In the genomic region with DNA sequence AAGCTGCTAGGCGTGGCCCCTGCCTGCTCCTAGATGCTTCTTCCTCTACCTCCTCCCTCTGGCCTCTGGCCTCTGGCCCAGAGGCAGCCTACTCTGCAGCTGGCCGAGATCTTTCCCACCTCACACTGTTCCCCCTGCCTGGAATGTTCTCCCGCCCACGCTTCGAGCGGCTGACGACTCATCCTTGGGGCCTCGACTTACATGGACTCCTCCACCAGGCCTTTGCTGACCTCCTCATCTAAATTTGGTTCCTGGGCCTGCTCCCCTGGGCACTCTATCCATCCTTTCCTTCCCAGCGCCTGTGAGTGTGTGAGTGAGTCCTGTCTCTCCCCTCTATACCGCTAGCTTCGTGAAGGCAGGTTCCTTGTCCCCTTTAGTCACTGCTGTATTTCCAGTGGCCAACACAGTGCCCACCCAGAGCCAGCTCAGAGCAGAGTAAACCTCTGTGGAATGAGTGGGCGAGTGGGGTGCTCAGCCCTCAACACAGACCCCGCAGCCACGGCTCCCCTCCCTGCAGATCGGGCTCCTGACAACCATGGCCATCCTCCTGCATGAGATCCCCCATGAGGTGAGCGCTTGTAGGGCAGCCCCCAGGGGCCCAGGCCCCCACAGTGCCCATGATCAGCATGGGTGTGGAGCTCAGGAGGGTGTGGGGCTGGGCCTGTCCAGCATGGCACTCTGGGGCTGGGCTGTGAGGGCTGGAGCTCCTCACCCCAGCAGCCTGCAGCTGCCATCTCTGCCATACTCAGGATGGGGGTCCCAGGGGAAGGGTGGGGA, we compare ENCODE assay signal across 12 cellular contexts. TPM values are rescaled to one million over a fixed set of nuclear protein-coding genes. Genes with fewer than 3 reads are reported as not detected.
A peak's percentile ranks its signal among the peaks of the same experiment; 100 is the strongest.
DNase-seq lines count a peak whose midpoint lies in the region; ATAC-seq and TF ChIP-seq lines count a peak whose summit lies in the region.
"Had no signal": no experiment of that assay in that cellular context is flagged by ENCODE, and none has a peak within 500 bp of the region (broad histone marks: within the 10 kb centered on the region; RNA-seq: fewer than 3 reads in every experiment).

No MANE protein-coding gene starts in this region.

- H3K27ac ChIP-seq in CD4-positive, alpha-beta memory T cell (ENCODE audit: low read depth, low read length) = no peak overlapping the region
- peak overlapping the region; percentile 87 for H3K27ac ChIP-seq in RWPE2 (ENCODE audit: poor library complexity, severe bottlenecking)
- peak overlapping the region; percentile 83 for H3K27ac ChIP-seq in fibroblast of lung (ENCODE audit: insufficient read depth, low read length)
- H3K27ac ChIP-seq in rectal smooth muscle tissue (ENCODE audit: low read depth, low read length) = peak overlapping the region; percentile 28
- H3K27ac ChIP-seq: hepatocyte, KMS-11 had no signal

- H3K4me1 ChIP-seq in CD4-positive, alpha-beta memory T cell (ENCODE audit: insufficient read depth, low read length) = peaks cover 9% of the 10 kb centered on the region
- H3K4me1 ChIP-seq in RWPE2 (ENCODE audit: insufficient read depth, poor library complexity, severe bottlenecking) = peaks cover 9% of the 10 kb centered on the region
- peaks cover 49% of the 10 kb centered on the region for H3K4me1 ChIP-seq in fibroblast of lung (ENCODE audit: control insufficient read depth, extremely low read depth, insufficient read depth, low read length)
- peaks cover 22% of the 10 kb centered on the region for H3K4me1 ChIP-seq in rectal smooth muscle tissue (ENCODE audit: control insufficient read depth, insufficient read depth, low read length)

- peak overlapping the region in 5 of 7 donors; percentile 31 to 89 (median 78) for H3K27ac Mint-ChIP-seq in CD4-positive, alpha-beta memory T cell
- H3K27ac Mint-ChIP-seq: activated naive CD8-positive, alpha-beta T cell had no signal

- H4K20me1 ChIP-seq in fibroblast of lung (ENCODE audit: control insufficient read depth, extremely low read depth, insufficient read depth, low read length) = no peaks in the 10 kb centered on the region

- peaks cover 24% of the 10 kb centered on the region for H3K36me3 ChIP-seq in CD4-positive, alpha-beta memory T cell (ENCODE audit: insufficient read depth, low read length)
- H3K36me3 ChIP-seq in RWPE2 (ENCODE audit: low read depth) = peaks cover 63% of the 10 kb centered on the region
- H3K36me3 ChIP-seq in fibroblast of lung (ENCODE audit: control insufficient read depth, insufficient read depth, low read length) = peaks cover 52% of the 10 kb centered on the region
- H3K36me3 ChIP-seq in rectal smooth muscle tissue (ENCODE audit: control insufficient read depth, insufficient read depth, low read length) = peaks cover 21% of the 10 kb centered on the region

- TF ChIP-seq CTCF in RWPE2 (IDR thresholded peaks at IDR 0.05; ENCODE audit: poor library complexity, severe bottlenecking) = no peak
- TF ChIP-seq CTCF in fibroblast of lung (conservative IDR thresholded peaks at IDR 0.05 in 1 of 2, IDR thresholded peaks at IDR 0.05 in 1 of 2; ENCODE audit: low read depth in 1 of 2, low read length in 2 of 2) = no peak

- intact Hi-C loops in CD4-positive, alpha-beta memory T cell (cut with micrococcal nuclease) = no loop called here

- peak overlapping the region; percentile 40 for H3K9ac ChIP-seq in fibroblast of lung (ENCODE audit: insufficient read depth, low read length)
- H3K9ac ChIP-seq in rectal smooth muscle tissue (ENCODE audit: low read length) = no peak overlapping the region
- H3K9ac ChIP-seq: KMS-11 had no signal

- H3K4me1 Mint-ChIP-seq in CD4-positive, alpha-beta memory T cell = peaks cover 3 to 9% (median 6%) of the 10 kb centered on the region in 4 donors

- no peak for DNase-seq in CD4-positive, alpha-beta memory T cell
- DNase-seq in RWPE2 (ENCODE audit: low spot score) = no peak
- peak; percentile 83 to 84 for DNase-seq in fibroblast of lung (ENCODE audit: low read depth in 2 of 2)
- no peak for DNase-seq in GDM1 (lab: John Stamatoyannopoulos, UW)
- no peak for DNase-seq in NCI-H2196 treated with DMSO at 0.1 percent for 48 hours (lab: John Stamatoyannopoulos, UW; ENCODE audit: unreplicated experiment)

- CTCF ChIA-PET in CD4-positive, alpha-beta memory T cell (lab: Charles Lee; ENCODE audit: partially characterized antibody) = interaction anchor here (0.9 kb wide), 1 partner anchor 40 kb away, joined by 5 read pairs; no protein-coding TSS in a partner anchor

- no peak overlapping the region for H3K4me3 ChIP-seq in CD4-positive, alpha-beta memory T cell (ENCODE audit: low read length in 2 of 2)
- H3K4me3 ChIP-seq in RWPE2 (ENCODE audit: severe bottlenecking) (no peak overlapping the region), fibroblast of lung (replicated peaks in 1 of 4; ENCODE audit: control extremely low read depth in 1 of 4, insufficient read depth in 1 of 4, low read depth in 3 of 4, low read length in 4 of 4) (no peak overlapping the region), rectal smooth muscle tissue (ENCODE audit: low read length) (no peak overlapping the region)
- H3K4me3 ChIP-seq: hepatocyte had no signal

- no peak for ATAC-seq in RWPE2 (ENCODE audit: low read depth)
- no peak for ATAC-seq in HG02588 (IDR thresholded peaks at IDR 0.05; ENCODE audit: unreplicated experiment)
- ATAC-seq in GM18502 (IDR thresholded peaks at IDR 0.05; ENCODE audit: poor library complexity, unreplicated experiment) = no peak

- no peaks in the 10 kb centered on the region for H3K9me3 ChIP-seq in CD4-positive, alpha-beta memory T cell (ENCODE audit: control insufficient read depth in 1 of 2, low read length in 2 of 2)
- H3K9me3 ChIP-seq in RWPE2 (ENCODE audit: severe bottlenecking) (no peaks in the 10 kb centered on the region), fibroblast of lung (ENCODE audit: control insufficient read depth, insufficient read depth, low read depth, low read length) (no peaks in the 10 kb centered on the region)

- peak overlapping the region; percentile 7 for H3K4me2 ChIP-seq in fibroblast of lung (ENCODE audit: extremely low read depth, insufficient read depth, low read length)
- H3K4me2 ChIP-seq: hepatocyte, KMS-11 had no signal

- no peaks in the 10 kb centered on the region for H3K27me3 Mint-ChIP-seq in CD4-positive, alpha-beta memory T cell
- H3K27me3 Mint-ChIP-seq: activated naive CD8-positive, alpha-beta T cell had no signal

- H3K4me3 Mint-ChIP-seq in CD4-positive, alpha-beta memory T cell = peak overlapping the region in 1 of 8 donors; percentile 39
- H3K4me3 Mint-ChIP-seq: activated naive CD8-positive, alpha-beta T cell had no signal

- POLR2A ChIA-PET in CD4-positive, alpha-beta memory T cell (lab: Charles Lee; ENCODE audit: partially characterized antibody) = interaction anchor here (8.4 to 8.6 kb wide), 2 partner anchors 11 to 41 kb away, joined by 72 to 75 read pairs; partner anchors contain the start of gene PSMC3

- no peaks in the 10 kb centered on the region for H3K9me3 Mint-ChIP-seq in CD4-positive, alpha-beta memory T cell

- H3K27me3 ChIP-seq in CD4-positive, alpha-beta memory T cell (ENCODE audit: insufficient read depth, low read length) = no peaks in the 10 kb centered on the region
- no peaks in the 10 kb centered on the region for H3K27me3 ChIP-seq in RWPE2 (ENCODE audit: insufficient read depth, poor library complexity, severe bottlenecking)
- H3K27me3 ChIP-seq in fibroblast of lung (ENCODE audit: control insufficient read depth, insufficient read depth, low read length) = no peaks in the 10 kb centered on the region
- H3K27me3 ChIP-seq in rectal smooth muscle tissue (ENCODE audit: control insufficient read depth, insufficient read depth, low read length) = no peaks in the 10 kb centered on the region
- H3K27me3 ChIP-seq: hepatocyte had no signal

- no peak overlapping the region for H2AFZ ChIP-seq in fibroblast of lung (ENCODE audit: low read length)
- H2AFZ ChIP-seq: hepatocyte had no signal

- H3K79me2 ChIP-seq in fibroblast of lung (ENCODE audit: control insufficient read depth, insufficient read depth, low read length) = peaks cover 38% of the 10 kb centered on the region

- H3K36me3 Mint-ChIP-seq in CD4-positive, alpha-beta memory T cell = peaks cover 13 to 35% of the 10 kb centered on the region in 2 donors

RNA-seq across cellular contexts. Expression of gene SLC39A13, which starts 5.7 kb away (rescaled TPM):
- total RNA-seq in CD4-positive, alpha-beta memory T cell = 10 to 100 TPM; 63.6 to 68.3 TPM
- polyA plus RNA-seq in CD4-positive, alpha-beta memory T cell = 10 to 100 TPM; 22.3 to 33.6 TPM
- total RNA-seq in fibroblast of lung = 46.0 and 62.9 TPM in 2 replicates
- polyA plus RNA-seq in fibroblast of lung = 52.2 and 88.7 TPM in 2 replicates
- polyA plus RNA-seq in fibroblast of lung (2012) = 84.9 and 110 TPM in 2 replicates
- 59.6 and 124 TPM in 2 replicates for polyA minus RNA-seq in fibroblast of lung (ENCODE audit: low replicate concordance)

RNA-seq across cellular contexts. Expression of gene PSMC3, which starts 12.1 kb away (rescaled TPM):
- total RNA-seq in CD4-positive, alpha-beta memory T cell = 10 to 100 TPM; 53.9 to 59.6 TPM
- 100 to 1,000 TPM; 114 to 152 TPM for polyA plus RNA-seq in CD4-positive, alpha-beta memory T cell
- total RNA-seq in fibroblast of lung = 107 and 155 TPM in 2 replicates
- 294 and 353 TPM in 2 replicates for polyA plus RNA-seq in fibroblast of lung
- 291 and 347 TPM in 2 replicates for polyA plus RNA-seq in fibroblast of lung (2012)
- polyA minus RNA-seq in fibroblast of lung (ENCODE audit: low replicate concordance) = 87.6 and 137 TPM in 2 replicates

RNA-seq across cellular contexts. Expression of gene RAPSN, which starts 34.8 kb away (rescaled TPM):
- total RNA-seq in CD4-positive, alpha-beta memory T cell = 1 to 10 TPM in 1 of 2 experiments, under 1 TPM in 1; 0.55 to 1.7 TPM
- polyA plus RNA-seq in CD4-positive, alpha-beta memory T cell = not detected
- under 0.01 and 0.17 TPM in 2 replicates for total RNA-seq in fibroblast of lung
- polyA plus RNA-seq in fibroblast of lung = not detected in 2 replicates
- polyA plus RNA-seq in fibroblast of lung (2012) = 0.07 TPM in 1 of 2 replicates, not detected in the other
- not detected in 2 replicates for polyA minus RNA-seq in fibroblast of lung (ENCODE audit: low replicate concordance)
- total RNA-seq: hepatocyte had no signal
- polyA plus RNA-seq: neural cell had no signal

RNA-seq across cellular contexts. Expression of gene SPI1, which starts 35.7 kb away (rescaled TPM):
- total RNA-seq in CD4-positive, alpha-beta memory T cell = 1 to 10 TPM; 4.8 to 5.0 TPM
- under 1 TPM in 1 of 2 donors, not detected in 1; 0.28 TPM for polyA plus RNA-seq in CD4-positive, alpha-beta memory T cell
- not detected in 2 replicates for total RNA-seq in fibroblast of lung
- not detected in 2 replicates for polyA plus RNA-seq in fibroblast of lung
- polyA plus RNA-seq in fibroblast of lung (2012) = not detected in 2 replicates
- polyA minus RNA-seq in fibroblast of lung (ENCODE audit: low replicate concordance) = not detected in 2 replicates
- polyA plus RNA-seq: neural cell had no signal

Comparison
In these comparisons a context has a peak if more than half of its experiments do, and no peak if none do; other contexts are left out.
1. DNase-seq: peak in fibroblast of lung (2 of 2); none in CD4-positive, alpha-beta memory T cell (0 of 5), RWPE2 (single experiment), GDM1 (single experiment) and NCI-H2196 treated with DMSO at 0.1 percent for 48 hours (single experiment).